Comparison of ENCODE assay signal across 3 cellular contexts in the genomic region with DNA sequence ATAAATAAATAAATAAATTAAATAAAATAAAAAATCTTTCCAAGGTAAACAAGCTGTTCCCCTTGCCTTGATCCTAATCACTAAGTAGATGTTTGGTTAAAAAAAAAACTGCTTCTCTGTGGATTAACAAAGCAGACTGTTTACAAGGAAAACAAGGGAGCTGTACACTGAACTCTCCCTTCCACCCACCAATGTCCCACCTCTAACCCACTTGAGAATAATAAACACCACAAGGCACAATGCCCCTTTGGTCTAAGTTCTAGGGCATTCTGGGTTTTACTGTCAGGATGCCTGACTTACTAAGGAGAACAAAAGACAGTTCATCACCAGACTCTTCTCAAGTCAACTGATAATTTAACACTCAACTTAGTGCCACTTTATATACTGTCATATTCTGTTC.
TF ChIP-seq lines count a peak whose summit lies in the region.

No MANE protein-coding gene starts in this region.

TF ChIP-seq in GM23338, 12 proteins besides CTCF, POLR2A, EP300 and RAD21:
- TF ChIP-seq NANOG (IDR thresholded peaks at IDR 0.05; ENCODE audit: borderline replicate concordance) = no peak
- no peak for TF ChIP-seq CREB1 (CRISPR knock-in tag; IDR thresholded peaks at IDR 0.05; ENCODE audit: low read depth)
- no peak for TF ChIP-seq EZH2phosphoT487 (IDR thresholded peaks at IDR 0.05; ENCODE audit: unreplicated experiment)
- TF ChIP-seq JUNB (IDR thresholded peaks at IDR 0.05; ENCODE audit: unreplicated experiment) = no peak
- TF ChIP-seq, protein P1, sequence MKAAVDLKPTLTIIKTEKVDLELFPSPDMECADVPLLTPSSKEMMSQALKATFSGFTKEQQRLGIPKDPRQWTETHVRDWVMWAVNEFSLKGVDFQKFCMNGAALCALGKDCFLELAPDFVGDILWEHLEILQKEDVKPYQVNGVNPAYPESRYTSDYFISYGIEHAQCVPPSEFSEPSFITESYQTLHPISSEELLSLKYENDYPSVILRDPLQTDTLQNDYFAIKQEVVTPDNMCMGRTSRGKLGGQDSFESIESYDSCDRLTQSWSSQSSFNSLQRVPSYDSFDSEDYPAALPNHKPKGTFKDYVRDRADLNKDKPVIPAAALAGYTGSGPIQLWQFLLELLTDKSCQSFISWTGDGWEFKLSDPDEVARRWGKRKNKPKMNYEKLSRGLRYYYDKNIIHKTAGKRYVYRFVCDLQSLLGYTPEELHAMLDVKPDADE (IDR thresholded peaks at IDR 0.05) = no peak
- TF ChIP-seq, protein P2, sequence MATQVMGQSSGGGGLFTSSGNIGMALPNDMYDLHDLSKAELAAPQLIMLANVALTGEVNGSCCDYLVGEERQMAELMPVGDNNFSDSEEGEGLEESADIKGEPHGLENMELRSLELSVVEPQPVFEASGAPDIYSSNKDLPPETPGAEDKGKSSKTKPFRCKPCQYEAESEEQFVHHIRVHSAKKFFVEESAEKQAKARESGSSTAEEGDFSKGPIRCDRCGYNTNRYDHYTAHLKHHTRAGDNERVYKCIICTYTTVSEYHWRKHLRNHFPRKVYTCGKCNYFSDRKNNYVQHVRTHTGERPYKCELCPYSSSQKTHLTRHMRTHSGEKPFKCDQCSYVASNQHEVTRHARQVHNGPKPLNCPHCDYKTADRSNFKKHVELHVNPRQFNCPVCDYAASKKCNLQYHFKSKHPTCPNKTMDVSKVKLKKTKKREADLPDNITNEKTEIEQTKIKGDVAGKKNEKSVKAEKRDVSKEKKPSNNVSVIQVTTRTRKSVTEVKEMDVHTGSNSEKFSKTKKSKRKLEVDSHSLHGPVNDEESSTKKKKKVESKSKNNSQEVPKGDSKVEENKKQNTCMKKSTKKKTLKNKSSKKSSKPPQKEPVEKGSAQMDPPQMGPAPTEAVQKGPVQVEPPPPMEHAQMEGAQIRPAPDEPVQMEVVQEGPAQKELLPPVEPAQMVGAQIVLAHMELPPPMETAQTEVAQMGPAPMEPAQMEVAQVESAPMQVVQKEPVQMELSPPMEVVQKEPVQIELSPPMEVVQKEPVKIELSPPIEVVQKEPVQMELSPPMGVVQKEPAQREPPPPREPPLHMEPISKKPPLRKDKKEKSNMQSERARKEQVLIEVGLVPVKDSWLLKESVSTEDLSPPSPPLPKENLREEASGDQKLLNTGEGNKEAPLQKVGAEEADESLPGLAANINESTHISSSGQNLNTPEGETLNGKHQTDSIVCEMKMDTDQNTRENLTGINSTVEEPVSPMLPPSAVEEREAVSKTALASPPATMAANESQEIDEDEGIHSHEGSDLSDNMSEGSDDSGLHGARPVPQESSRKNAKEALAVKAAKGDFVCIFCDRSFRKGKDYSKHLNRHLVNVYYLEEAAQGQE (IDR thresholded peaks at IDR 0.05; ENCODE audit: unreplicated experiment) = no peak
- TF ChIP-seq POLR2AphosphoS5 (IDR thresholded peaks at IDR 0.05; ENCODE audit: low read depth) = no peak
- TF ChIP-seq EZH2 (IDR thresholded peaks at IDR 0.05; ENCODE audit: low read depth, unreplicated experiment) = no peak

TF ChIP-seq in IMR-90, 13 proteins besides CTCF, POLR2A, EP300 and RAD21:
- TF ChIP-seq RFX5 (IDR thresholded peaks at IDR 0.05; ENCODE audit: low read depth, low read length) (no peak), CHD1 (IDR thresholded peaks at IDR 0.05; ENCODE audit: low read depth, low read length) (no peak), SMC3 (IDR thresholded peaks at IDR 0.05; ENCODE audit: low read depth, low read length) (no peak), NFE2L2 (IDR thresholded peaks at IDR 0.05; ENCODE audit: low read depth, low read length) (no peak), FOS (IDR thresholded peaks at IDR 0.05; ENCODE audit: low read depth, low read length) (no peak), BHLHE40 (IDR thresholded peaks at IDR 0.05; ENCODE audit: low read depth, low read length) (no peak), CEBPB (IDR thresholded peaks at IDR 0.05; ENCODE audit: low read depth, low read length) (no peak)
- TF ChIP-seq, protein P3, sequence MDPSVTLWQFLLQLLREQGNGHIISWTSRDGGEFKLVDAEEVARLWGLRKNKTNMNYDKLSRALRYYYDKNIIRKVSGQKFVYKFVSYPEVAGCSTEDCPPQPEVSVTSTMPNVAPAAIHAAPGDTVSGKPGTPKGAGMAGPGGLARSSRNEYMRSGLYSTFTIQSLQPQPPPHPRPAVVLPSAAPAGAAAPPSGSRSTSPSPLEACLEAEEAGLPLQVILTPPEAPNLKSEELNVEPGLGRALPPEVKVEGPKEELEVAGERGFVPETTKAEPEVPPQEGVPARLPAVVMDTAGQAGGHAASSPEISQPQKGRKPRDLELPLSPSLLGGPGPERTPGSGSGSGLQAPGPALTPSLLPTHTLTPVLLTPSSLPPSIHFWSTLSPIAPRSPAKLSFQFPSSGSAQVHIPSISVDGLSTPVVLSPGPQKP (IDR thresholded peaks at IDR 0.05; ENCODE audit: borderline replicate concordance, low read depth, low read length) = no peak
- TF ChIP-seq, protein P4, sequence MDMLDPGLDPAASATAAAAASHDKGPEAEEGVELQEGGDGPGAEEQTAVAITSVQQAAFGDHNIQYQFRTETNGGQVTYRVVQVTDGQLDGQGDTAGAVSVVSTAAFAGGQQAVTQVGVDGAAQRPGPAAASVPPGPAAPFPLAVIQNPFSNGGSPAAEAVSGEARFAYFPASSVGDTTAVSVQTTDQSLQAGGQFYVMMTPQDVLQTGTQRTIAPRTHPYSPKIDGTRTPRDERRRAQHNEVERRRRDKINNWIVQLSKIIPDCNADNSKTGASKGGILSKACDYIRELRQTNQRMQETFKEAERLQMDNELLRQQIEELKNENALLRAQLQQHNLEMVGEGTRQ (IDR thresholded peaks at IDR 0.05; ENCODE audit: low read depth, low read length) = no peak

TF ChIP-seq in K562, 482 proteins besides CTCF, POLR2A, EP300 and RAD21:
- TF ChIP-seq RBM22 (IDR thresholded peaks at IDR 0.05; ENCODE audit: low read depth, low read length, poor library complexity, severe bottlenecking) = peak; percentile 3
- TF ChIP-seq ZNF224 (CRISPR knock-in tag; IDR thresholded peaks at IDR 0.05) = no peak
